3 cellular contexts compared by ENCODE assay signal in the genomic region with DNA sequence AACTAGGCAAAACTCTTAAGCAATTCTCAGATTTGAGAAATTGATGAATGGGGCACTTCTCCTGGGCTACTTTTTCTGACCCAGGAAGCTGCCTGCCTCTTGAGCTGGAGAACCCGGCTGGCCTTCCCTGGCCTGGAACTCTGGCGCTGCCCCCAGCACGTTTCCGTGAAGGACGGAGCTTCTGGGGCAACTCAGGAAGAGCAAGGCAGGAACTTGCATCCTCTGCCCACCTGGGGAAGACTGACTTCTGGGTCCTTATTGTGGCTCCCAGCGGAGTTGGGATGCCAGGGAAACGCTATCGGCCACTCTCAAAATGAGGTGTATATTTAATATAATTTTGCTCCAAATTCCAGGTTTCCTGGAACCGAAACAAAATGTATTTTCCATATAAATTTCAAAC. TPM values are rescaled to one million over a fixed set of nuclear protein-coding genes. Genes with fewer than 3 reads are reported as not detected.
"Had no signal": no experiment of that assay in that cellular context is flagged by ENCODE, and none has a peak within 500 bp of the region (broad histone marks: within the 10 kb centered on the region; RNA-seq: fewer than 3 reads in every experiment).

No MANE protein-coding gene starts in this region.

RNA-seq across cellular contexts. Expression of gene ZDHHC11B, which starts 26.9 kb away (rescaled TPM):
- total RNA-seq: lung microvascular endothelial cell, osteocyte had no signal
- polyA plus RNA-seq: naive thymus-derived CD8-positive, alpha-beta T cell had no signal

RNA-seq across cellular contexts. Expression of gene ZDHHC11, which starts 39.4 kb away (rescaled TPM):
- polyA plus RNA-seq: naive thymus-derived CD8-positive, alpha-beta T cell had no signal
